In genomic region chr6:91142154-91142553, GRCh38 we compare ENCODE assay signal across 27 cellular contexts.
"Had no signal": no experiment of that assay in that cellular context is flagged by ENCODE, and none has a peak within 500 bp of the region (broad histone marks: within the 10 kb centered on the region; RNA-seq: fewer than 3 reads in every experiment).

No MANE protein-coding gene starts in this region.

- DNase-seq: dermis blood vessel endothelial cell; effector memory CD4-positive, alpha-beta T cell; foreskin keratinocyte; heart left ventricle; kidney; natural killer cell; occipital lobe; pancreas; retina; right lobe of liver; stimulated activated CD4-positive, alpha-beta T cell treated with anti-CD3 and anti-CD28 coated beads, Interleukin-12 subunit alpha, Interleukin-12 subunit beta, amount 100 ng/mL, for 4 hours; stimulated activated CD4-positive, alpha-beta T cell treated with anti-CD3 and anti-CD28 coated beads, Interleukin-1b, Interleukin-23, amount 100 ng/mL, for 48 hours; stimulated activated CD4-positive, alpha-beta T cell treated with anti-CD3 and anti-CD28 coated beads, Interleukin-4, amount 100 ng/mL, for 1 hour; stimulated activated CD8-positive, alpha-beta memory T cell treated with anti-CD3 and anti-CD28 coated beads, Interleukin-4, amount 100 ng/mL, for 48 hours; stimulated activated naive CD4-positive, alpha-beta T cell; stimulated activated naive CD8-positive, alpha-beta T cell treated with anti-CD3 and anti-CD28 coated beads, Interleukin-15, amount 100 ng/mL, for 72 hours; transverse colon; upper lobe of right lung; uterus had no signal

- H3K4me3 Mint-ChIP-seq: memory B cell; natural killer cell; stimulated activated naive CD8-positive, alpha-beta T cell treated with anti-CD3 and anti-CD28 coated beads, Interleukin-15, amount 100 ng/mL, for 72 hours had no signal

- H3K4me1 Mint-ChIP-seq: memory B cell; natural killer cell; stimulated activated naive CD8-positive, alpha-beta T cell treated with anti-CD3 and anti-CD28 coated beads, Interleukin-15, amount 100 ng/mL, for 72 hours had no signal

- H3K4me1 ChIP-seq: esophagus muscularis mucosa, foreskin keratinocyte, gastroesophageal sphincter, pancreas, right lobe of liver, suprapubic skin, transverse colon, upper lobe of right lung, uterus had no signal

- H3K9me3 ChIP-seq: esophagus muscularis mucosa, gastroesophageal sphincter, heart left ventricle, pancreas, right lobe of liver, suprapubic skin, transverse colon, upper lobe of right lung, uterus had no signal

- H3K27me3 Mint-ChIP-seq: memory B cell had no signal

- H3K27ac Mint-ChIP-seq: memory B cell, natural killer cell had no signal

- H3K36me3 Mint-ChIP-seq: memory B cell, natural killer cell had no signal

- H3K27ac ChIP-seq: esophagus muscularis mucosa, foreskin keratinocyte, gastroesophageal sphincter, heart left ventricle, hepatocyte, pancreas, right lobe of liver, suprapubic skin, transverse colon, upper lobe of right lung, uterus had no signal

- H3K4me3 ChIP-seq: esophagus muscularis mucosa, gastroesophageal sphincter, heart left ventricle, hepatocyte, lung, pancreas, right lobe of liver, smooth muscle cell, suprapubic skin, transverse colon, upper lobe of right lung, uterus had no signal

- H3K27me3 ChIP-seq: esophagus muscularis mucosa, foreskin keratinocyte, gastroesophageal sphincter, heart left ventricle, hepatocyte, pancreas, right lobe of liver, suprapubic skin, transverse colon, upper lobe of right lung, uterus had no signal

- H3K36me3 ChIP-seq: esophagus muscularis mucosa, gastroesophageal sphincter, heart left ventricle, pancreas, right lobe of liver, suprapubic skin, transverse colon, upper lobe of right lung, uterus had no signal

- H3K9me3 Mint-ChIP-seq: stimulated activated naive CD8-positive, alpha-beta T cell treated with anti-CD3 and anti-CD28 coated beads, Interleukin-15, amount 100 ng/mL, for 72 hours had no signal

- ATAC-seq: foreskin keratinocyte; gastroesophageal sphincter; heart left ventricle; left lobe of liver; natural killer cell; pancreas; right lobe of liver; stimulated activated naive CD8-positive, alpha-beta T cell treated with anti-CD3 and anti-CD28 coated beads, Interleukin-15, amount 100 ng/mL, for 72 hours; upper lobe of right lung had no signal
